ENCODE assay signal across 1 cellular context in the genomic region with DNA sequence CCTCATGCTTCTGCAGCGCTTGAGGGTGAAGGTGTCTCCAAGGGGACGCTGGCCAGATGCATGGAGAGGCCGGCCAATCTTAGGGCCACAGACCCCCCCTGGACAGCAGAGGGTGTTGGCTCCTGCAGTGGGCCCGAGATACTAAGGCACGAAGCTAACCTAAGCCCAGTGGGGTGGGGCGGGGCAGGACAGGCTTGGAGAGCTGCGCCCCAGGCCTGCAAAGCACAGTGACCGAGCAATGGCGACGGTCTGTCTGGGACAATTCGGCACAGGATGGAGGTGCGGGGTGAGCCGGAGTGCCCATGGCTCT.
TF ChIP-seq lines count a peak whose summit lies in the region.

No MANE protein-coding gene starts in this region.

TF ChIP-seq in HepG2, 621 proteins besides CTCF, POLR2A, EP300 and RAD21:
- TF ChIP-seq, protein P1, sequence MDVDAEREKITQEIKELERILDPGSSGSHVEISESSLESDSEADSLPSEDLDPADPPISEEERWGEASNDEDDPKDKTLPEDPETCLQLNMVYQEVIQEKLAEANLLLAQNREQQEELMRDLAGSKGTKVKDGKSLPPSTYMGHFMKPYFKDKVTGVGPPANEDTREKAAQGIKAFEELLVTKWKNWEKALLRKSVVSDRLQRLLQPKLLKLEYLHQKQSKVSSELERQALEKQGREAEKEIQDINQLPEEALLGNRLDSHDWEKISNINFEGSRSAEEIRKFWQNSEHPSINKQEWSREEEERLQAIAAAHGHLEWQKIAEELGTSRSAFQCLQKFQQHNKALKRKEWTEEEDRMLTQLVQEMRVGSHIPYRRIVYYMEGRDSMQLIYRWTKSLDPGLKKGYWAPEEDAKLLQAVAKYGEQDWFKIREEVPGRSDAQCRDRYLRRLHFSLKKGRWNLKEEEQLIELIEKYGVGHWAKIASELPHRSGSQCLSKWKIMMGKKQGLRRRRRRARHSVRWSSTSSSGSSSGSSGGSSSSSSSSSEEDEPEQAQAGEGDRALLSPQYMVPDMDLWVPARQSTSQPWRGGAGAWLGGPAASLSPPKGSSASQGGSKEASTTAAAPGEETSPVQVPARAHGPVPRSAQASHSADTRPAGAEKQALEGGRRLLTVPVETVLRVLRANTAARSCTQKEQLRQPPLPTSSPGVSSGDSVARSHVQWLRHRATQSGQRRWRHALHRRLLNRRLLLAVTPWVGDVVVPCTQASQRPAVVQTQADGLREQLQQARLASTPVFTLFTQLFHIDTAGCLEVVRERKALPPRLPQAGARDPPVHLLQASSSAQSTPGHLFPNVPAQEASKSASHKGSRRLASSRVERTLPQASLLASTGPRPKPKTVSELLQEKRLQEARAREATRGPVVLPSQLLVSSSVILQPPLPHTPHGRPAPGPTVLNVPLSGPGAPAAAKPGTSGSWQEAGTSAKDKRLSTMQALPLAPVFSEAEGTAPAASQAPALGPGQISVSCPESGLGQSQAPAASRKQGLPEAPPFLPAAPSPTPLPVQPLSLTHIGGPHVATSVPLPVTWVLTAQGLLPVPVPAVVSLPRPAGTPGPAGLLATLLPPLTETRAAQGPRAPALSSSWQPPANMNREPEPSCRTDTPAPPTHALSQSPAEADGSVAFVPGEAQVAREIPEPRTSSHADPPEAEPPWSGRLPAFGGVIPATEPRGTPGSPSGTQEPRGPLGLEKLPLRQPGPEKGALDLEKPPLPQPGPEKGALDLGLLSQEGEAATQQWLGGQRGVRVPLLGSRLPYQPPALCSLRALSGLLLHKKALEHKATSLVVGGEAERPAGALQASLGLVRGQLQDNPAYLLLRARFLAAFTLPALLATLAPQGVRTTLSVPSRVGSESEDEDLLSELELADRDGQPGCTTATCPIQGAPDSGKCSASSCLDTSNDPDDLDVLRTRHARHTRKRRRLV (CRISPR knock-in tag; IDR thresholded peaks at IDR 0.05), result no peak
- no peak for TF ChIP-seq ZSCAN22 (CRISPR knock-in tag; IDR thresholded peaks at IDR 0.05)
- no peak for TF ChIP-seq HOXA3 (CRISPR knock-in tag; IDR thresholded peaks at IDR 0.05)
- no peak for TF ChIP-seq CENPX (CRISPR knock-in tag; IDR thresholded peaks at IDR 0.05)
- TF ChIP-seq STAT5B (CRISPR knock-in tag; IDR thresholded peaks at IDR 0.05), result no peak
- no peak for TF ChIP-seq ZNF713 (CRISPR knock-in tag; IDR thresholded peaks at IDR 0.05)
- TF ChIP-seq CERS6 (CRISPR knock-in tag; IDR thresholded peaks at IDR 0.05), result no peak
- no peak for TF ChIP-seq ATF1 (CRISPR knock-in tag; IDR thresholded peaks at IDR 0.05)
- TF ChIP-seq CEBPB (IDR thresholded peaks at IDR 0.05; ENCODE audit: borderline replicate concordance, low read depth, low read length), result no peak
- TF ChIP-seq, protein P2, sequence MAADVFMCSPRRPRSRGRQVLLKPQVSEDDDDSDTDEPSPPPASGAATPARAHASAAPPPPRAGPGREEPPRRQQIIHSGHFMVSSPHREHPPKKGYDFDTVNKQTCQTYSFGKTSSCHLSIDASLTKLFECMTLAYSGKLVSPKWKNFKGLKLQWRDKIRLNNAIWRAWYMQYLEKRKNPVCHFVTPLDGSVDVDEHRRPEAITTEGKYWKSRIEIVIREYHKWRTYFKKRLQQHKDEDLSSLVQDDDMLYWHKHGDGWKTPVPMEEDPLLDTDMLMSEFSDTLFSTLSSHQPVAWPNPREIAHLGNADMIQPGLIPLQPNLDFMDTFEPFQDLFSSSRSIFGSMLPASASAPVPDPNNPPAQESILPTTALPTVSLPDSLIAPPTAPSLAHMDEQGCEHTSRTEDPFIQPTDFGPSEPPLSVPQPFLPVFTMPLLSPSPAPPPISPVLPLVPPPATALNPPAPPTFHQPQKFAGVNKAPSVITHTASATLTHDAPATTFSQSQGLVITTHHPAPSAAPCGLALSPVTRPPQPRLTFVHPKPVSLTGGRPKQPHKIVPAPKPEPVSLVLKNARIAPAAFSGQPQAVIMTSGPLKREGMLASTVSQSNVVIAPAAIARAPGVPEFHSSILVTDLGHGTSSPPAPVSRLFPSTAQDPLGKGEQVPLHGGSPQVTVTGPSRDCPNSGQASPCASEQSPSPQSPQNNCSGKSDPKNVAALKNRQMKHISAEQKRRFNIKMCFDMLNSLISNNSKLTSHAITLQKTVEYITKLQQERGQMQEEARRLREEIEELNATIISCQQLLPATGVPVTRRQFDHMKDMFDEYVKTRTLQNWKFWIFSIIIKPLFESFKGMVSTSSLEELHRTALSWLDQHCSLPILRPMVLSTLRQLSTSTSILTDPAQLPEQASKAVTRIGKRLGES (CRISPR knock-in tag; IDR thresholded peaks at IDR 0.05; ENCODE audit: borderline replicate concordance), result no peak
- TF ChIP-seq DPF2 (CRISPR knock-in tag; IDR thresholded peaks at IDR 0.05; ENCODE audit: borderline replicate concordance, low read depth), result no peak
- no peak for TF ChIP-seq HIC2 (CRISPR knock-in tag; IDR thresholded peaks at IDR 0.05; ENCODE audit: low read depth)
- TF ChIP-seq REPIN1 (CRISPR knock-in tag; IDR thresholded peaks at IDR 0.05; ENCODE audit: borderline replicate concordance, low read depth), result no peak
- TF ChIP-seq ZNF3 (CRISPR knock-in tag; IDR thresholded peaks at IDR 0.05), result no peak
